ENCODE assay signal across 25 cellular contexts in the genomic region with DNA sequence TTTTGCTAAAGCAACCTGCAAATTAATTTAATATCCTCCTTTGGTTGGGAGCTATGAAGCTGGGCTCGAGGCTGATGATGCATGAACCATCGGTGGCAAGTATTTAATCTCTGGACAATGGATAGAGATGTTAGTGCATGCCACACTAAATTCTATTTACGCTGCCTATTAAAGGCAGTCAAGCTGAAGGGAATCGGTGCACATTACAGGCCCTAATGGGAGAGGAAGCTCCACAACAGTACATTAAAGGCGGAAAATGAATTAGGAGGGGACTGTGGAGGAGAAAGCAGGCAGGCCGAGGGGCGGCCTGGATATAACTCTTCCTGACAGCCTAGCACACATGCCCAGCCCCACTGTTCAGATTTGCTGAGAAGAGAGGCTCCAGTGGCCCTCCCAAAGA.
"Had no signal": no experiment of that assay in that cellular context is flagged by ENCODE, and none has a peak within 500 bp of the region (broad histone marks: within the 10 kb centered on the region; RNA-seq: fewer than 3 reads in every experiment).

No MANE protein-coding gene starts in this region.

- ATAC-seq: foreskin keratinocyte; gastroesophageal sphincter; heart left ventricle; left colon; left ventricle myocardium superior; lower lobe of right lung; naive thymus-derived CD8-positive, alpha-beta T cell; psoas muscle; right lobe of liver; stimulated activated effector memory CD8-positive, alpha-beta T cell treated with anti-CD3 and anti-CD28 coated beads, Interleukin-12 subunit alpha, Interleukin-12 subunit beta, amount 100 ng/mL, for 72 hours had no signal

- H3K27me3 ChIP-seq: esophagus muscularis mucosa, foreskin keratinocyte, hepatocyte, ovary, right lobe of liver, tibial nerve, upper lobe of left lung had no signal

- DNase-seq: dermis blood vessel endothelial cell; effector memory CD4-positive, alpha-beta T cell; foreskin keratinocyte; heart left ventricle; islet precursor cell; kidney glomerular epithelial cell; left colon; left ventricle myocardium superior; lower lobe of right lung; naive thymus-derived CD8-positive, alpha-beta T cell; occipital lobe; ovary; posterior cingulate gyrus; psoas muscle; right lobe of liver; stimulated activated CD4-positive, alpha-beta T cell treated with anti-CD3 and anti-CD28 coated beads, Interleukin-2, amount 100 ng/mL, for 24 hours; stimulated activated CD4-positive, alpha-beta T cell treated with anti-CD3 and anti-CD28 coated beads, Interleukin-4, amount 100 ng/mL, for 24 hours; upper lobe of left lung had no signal

- H3K4me3 ChIP-seq: coronary artery, esophagus muscularis mucosa, gastroesophageal sphincter, heart left ventricle, hepatocyte, lower lobe of right lung, ovary, psoas muscle, right lobe of liver, thoracic aorta, tibial nerve, upper lobe of left lung had no signal

- H3K27ac ChIP-seq: coronary artery, esophagus muscularis mucosa, foreskin keratinocyte, gastroesophageal sphincter, heart left ventricle, hepatocyte, lower lobe of right lung, ovary, psoas muscle, right lobe of liver, thoracic aorta, tibial nerve, upper lobe of left lung had no signal

- H3K4me1 ChIP-seq: foreskin keratinocyte, gastroesophageal sphincter, heart left ventricle, lower lobe of right lung, psoas muscle, right lobe of liver, tibial nerve, upper lobe of left lung had no signal

- H3K9me3 ChIP-seq: lower lobe of right lung, ovary, right lobe of liver, thoracic aorta had no signal

- H3K36me3 ChIP-seq: esophagus muscularis mucosa, gastroesophageal sphincter, heart left ventricle, lower lobe of right lung, ovary, right lobe of liver, thoracic aorta, tibial nerve, upper lobe of left lung had no signal
